Comparison of ENCODE assay signal across 8 cellular contexts in the genomic region with DNA sequence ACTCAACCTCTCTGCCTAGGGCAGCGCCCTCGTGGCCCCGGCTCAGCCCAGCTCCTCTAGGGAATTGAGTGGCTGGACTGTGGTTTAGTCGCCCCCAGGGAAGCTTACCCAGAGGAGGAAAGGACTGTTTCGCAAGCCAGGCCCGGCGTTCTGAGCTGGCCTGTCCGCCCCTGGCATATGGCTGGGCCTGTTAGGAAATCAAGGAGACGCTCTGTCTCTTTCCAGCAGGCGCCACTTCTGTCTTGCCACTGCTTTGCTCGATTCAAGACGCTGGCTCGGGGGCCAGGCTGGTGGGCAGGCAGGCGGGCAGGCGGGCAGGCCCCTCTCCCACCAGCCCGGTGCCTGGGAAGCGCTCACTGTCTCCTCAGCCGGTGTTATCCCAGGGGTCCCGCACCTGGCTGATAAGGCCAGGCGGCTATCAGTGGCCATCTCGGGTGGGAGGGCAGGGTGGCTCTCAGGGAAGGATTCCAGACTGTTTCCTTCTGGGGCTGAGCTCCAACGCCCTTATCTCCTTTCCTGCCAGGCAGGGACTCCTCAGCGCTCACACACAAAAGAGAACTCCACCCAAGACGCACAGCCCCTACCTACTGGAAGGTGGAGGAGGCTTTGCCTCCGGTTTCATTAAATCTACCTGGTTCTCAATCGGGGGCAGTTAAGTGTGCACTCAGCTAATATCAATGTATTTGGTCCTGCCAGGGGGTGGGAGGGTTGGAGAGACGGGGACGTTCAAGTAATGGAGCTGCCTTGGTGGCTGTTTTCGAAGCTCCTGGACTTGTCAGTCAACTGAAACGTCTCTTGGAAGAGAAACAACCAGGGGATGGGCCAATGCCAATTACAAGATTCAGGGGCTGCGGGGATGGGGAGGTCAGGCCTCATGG.
DNase-seq lines count a peak whose midpoint lies in the region; ATAC-seq and TF ChIP-seq lines count a peak whose summit lies in the region.

No MANE protein-coding gene starts in this region.

- peak overlapping the region; percentile 52 for H3K27ac Mint-ChIP-seq in activated naive CD4-positive, alpha-beta T cell treated with anti-CD3 and anti-CD28 coated beads, Interleukin-2, amount 50 U/mL, for 24 hours
- peak overlapping the region; percentile 61 to 87 for H3K27ac Mint-ChIP-seq in stimulated activated naive CD8-positive, alpha-beta T cell treated with anti-CD3 and anti-CD28 coated beads, Interleukin-15, amount 100 ng/mL, for 72 hours

- no peak overlapping the region for H3K4me3 ChIP-seq in right cardiac atrium (ENCODE audit: low read length)

- H3K27me3 ChIP-seq in right cardiac atrium (ENCODE audit: control insufficient read depth, insufficient read depth), result no peaks in the 10 kb centered on the region

- peaks cover 21% of the 10 kb centered on the region for H3K4me1 ChIP-seq in right cardiac atrium (ENCODE audit: control insufficient read depth, insufficient read depth, low read length)

- intact Hi-C loops in right cardiac atrium (cut with DNase I), result loop anchor here in 1 of 4 donors (10.0 kb wide), 1 partner anchor 57 kb away; no protein-coding TSS in a partner anchor

- peak overlapping the region; percentile 93 for H3K27ac ChIP-seq in right cardiac atrium (ENCODE audit: low read length)

- no peaks in the 10 kb centered on the region for H3K27me3 Mint-ChIP-seq in activated naive CD4-positive, alpha-beta T cell treated with anti-CD3 and anti-CD28 coated beads, Interleukin-2, amount 50 U/mL, for 24 hours
- H3K27me3 Mint-ChIP-seq in stimulated activated naive CD8-positive, alpha-beta T cell treated with anti-CD3 and anti-CD28 coated beads, Interleukin-15, amount 100 ng/mL, for 72 hours, result no peaks in the 10 kb centered on the region

- H3K9me3 ChIP-seq in right cardiac atrium (ENCODE audit: control insufficient read depth, low read length), result no peaks in the 10 kb centered on the region

- H3K4me1 Mint-ChIP-seq in activated naive CD4-positive, alpha-beta T cell treated with anti-CD3 and anti-CD28 coated beads, Interleukin-2, amount 50 U/mL, for 24 hours, result peaks cover 90% of the 10 kb centered on the region
- H3K4me1 Mint-ChIP-seq in stimulated activated naive CD8-positive, alpha-beta T cell treated with anti-CD3 and anti-CD28 coated beads, Interleukin-15, amount 100 ng/mL, for 72 hours, result peaks cover 82% of the 10 kb centered on the region

- peak; percentile 66 to 67 for ATAC-seq in right cardiac atrium
- ATAC-seq in stimulated activated naive CD8-positive, alpha-beta T cell treated with anti-CD3 and anti-CD28 coated beads, Interleukin-15, amount 100 ng/mL, for 72 hours, result no peak
- no peak for ATAC-seq in GM19463 (IDR thresholded peaks at IDR 0.05; ENCODE audit: unreplicated experiment)

- peak overlapping the region; percentile 75 for H3K4me3 Mint-ChIP-seq in activated naive CD4-positive, alpha-beta T cell treated with anti-CD3 and anti-CD28 coated beads, Interleukin-2, amount 50 U/mL, for 24 hours
- peak overlapping the region; percentile 25 to 54 for H3K4me3 Mint-ChIP-seq in stimulated activated naive CD8-positive, alpha-beta T cell treated with anti-CD3 and anti-CD28 coated beads, Interleukin-15, amount 100 ng/mL, for 72 hours

- H3K9me3 Mint-ChIP-seq in activated naive CD4-positive, alpha-beta T cell treated with anti-CD3 and anti-CD28 coated beads, Interleukin-2, amount 50 U/mL, for 24 hours, result peaks cover 11% of the 10 kb centered on the region
- peaks cover 9 to 15% of the 10 kb centered on the region in 2 donors for H3K9me3 Mint-ChIP-seq in stimulated activated naive CD8-positive, alpha-beta T cell treated with anti-CD3 and anti-CD28 coated beads, Interleukin-15, amount 100 ng/mL, for 72 hours

- DNase-seq in LHCN-M2 (ENCODE audit: low read depth) (peak; percentile 63), right cardiac atrium (peak; percentile 86 to 90 (median 88)), NCI-H82 (lab: John Stamatoyannopoulos, UW) (no peak), DMS153 (lab: John Stamatoyannopoulos, UW) (no peak), GM13976 (ENCODE audit: low spot score) (no peak)
- no peak for DNase-seq in stimulated activated naive CD8-positive, alpha-beta T cell treated with anti-CD3 and anti-CD28 coated beads, Interleukin-15, amount 100 ng/mL, for 72 hours

- no peak for TF ChIP-seq CTCF in GM13976 (IDR thresholded peaks at IDR 0.05; ENCODE audit: borderline replicate concordance, control extremely low read depth, extremely low read depth, insufficient read depth, missing control alignments)

- no peaks in the 10 kb centered on the region for H3K36me3 Mint-ChIP-seq in activated naive CD4-positive, alpha-beta T cell treated with anti-CD3 and anti-CD28 coated beads, Interleukin-2, amount 50 U/mL, for 24 hours

- in situ Hi-C loops in GM13976 (cut with MboI; ENCODE audit: low sequenced_read_pairs, unreplicated experiment), result no loop called here

- WGBS in right cardiac atrium, result 48% methylated on average over 31 of the region's 31 CpGs

Comparison
In these comparisons a context has a peak if more than half of its experiments do, and no peak if none do; other contexts are left out.
1. DNase-seq: peak in LHCN-M2 (single experiment) and right cardiac atrium (3 of 3); none in stimulated activated naive CD8-positive, alpha-beta T cell treated with anti-CD3 and anti-CD28 coated beads, Interleukin-15, amount 100 ng/mL, for 72 hours (0 of 2), NCI-H82 (single experiment), DMS153 (single experiment) and GM13976 (single experiment).
2. ATAC-seq: peak in right cardiac atrium (2 of 2); none in stimulated activated naive CD8-positive, alpha-beta T cell treated with anti-CD3 and anti-CD28 coated beads, Interleukin-15, amount 100 ng/mL, for 72 hours (single experiment) and GM19463 (single experiment).